9 cellular contexts compared by ENCODE assay signal in the genomic region with DNA sequence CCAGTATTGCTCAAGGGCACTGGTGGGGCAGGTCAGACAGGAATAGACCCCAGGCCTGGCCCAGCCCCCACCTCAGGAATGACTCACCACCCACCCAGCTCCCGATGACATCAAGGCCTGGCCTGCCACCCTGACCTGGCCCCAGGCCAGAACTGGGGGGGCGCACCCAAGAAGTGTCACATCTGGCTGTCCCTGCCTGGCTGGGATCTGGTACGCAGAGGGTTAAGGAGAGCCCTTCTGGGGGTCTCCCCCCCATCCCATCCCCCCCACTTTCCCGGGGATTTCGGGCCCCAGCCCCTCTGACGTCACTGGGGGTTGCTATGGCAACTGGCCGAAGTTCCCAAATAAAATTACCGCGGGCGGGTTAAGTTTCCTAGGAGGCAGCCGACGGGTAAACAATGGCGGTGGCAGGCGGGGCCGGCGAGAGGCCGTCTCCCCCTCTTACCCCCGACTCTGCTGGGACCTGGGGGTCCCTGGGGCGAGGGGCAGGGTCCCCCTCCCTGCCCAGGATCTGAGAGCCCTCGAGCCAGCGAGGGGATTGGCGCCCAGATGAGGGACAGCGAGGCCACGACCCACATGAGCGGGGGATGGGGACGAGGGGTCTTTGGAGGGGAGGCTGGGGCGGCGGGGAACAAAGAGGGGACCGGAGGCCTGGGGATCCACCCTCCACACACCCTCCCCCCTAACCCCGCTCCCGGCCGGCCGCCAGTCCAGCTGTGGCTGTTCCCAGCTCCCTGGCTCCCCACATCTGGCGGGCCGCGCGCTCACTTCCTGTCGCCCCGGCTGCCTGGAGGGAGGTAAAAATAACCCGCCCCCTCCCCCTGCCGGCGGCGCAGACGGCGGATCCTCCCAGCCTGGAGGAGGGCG. TPM values are rescaled to one million over a fixed set of nuclear protein-coding genes. Genes with fewer than 3 reads are reported as not detected.
DNase-seq lines count a peak whose midpoint lies in the region; ATAC-seq and TF ChIP-seq lines count a peak whose summit lies in the region.
"Had no signal": no experiment of that assay in that cellular context is flagged by ENCODE, and none has a peak within 500 bp of the region (broad histone marks: within the 10 kb centered on the region; RNA-seq: fewer than 3 reads in every experiment).

No MANE protein-coding gene starts in this region.

- H3K36me3 ChIP-seq in SJCRH30 (no peaks in the 10 kb centered on the region), gastroesophageal sphincter (no peaks in the 10 kb centered on the region)

- TF ChIP-seq EP300 in gastroesophageal sphincter (IDR thresholded peaks at IDR 0.05) = peak; percentile 0

- peak in 3 of 4 experiments; percentile 53 to 59 (median 58) for TF ChIP-seq CTCF in gastroesophageal sphincter (IDR thresholded peaks at IDR 0.05)

- H3K27me3 ChIP-seq in SJCRH30 (no peaks in the 10 kb centered on the region), gastroesophageal sphincter (no peaks in the 10 kb centered on the region)

- 0% methylated on average over 3 of the region's 46 CpGs; no CpG with 5 or more reads in 1 of the 2 donors for WGBS in gastroesophageal sphincter (ENCODE audit: low coverage in 1 of 2), 2 donors

- H3K27ac ChIP-seq in SJCRH30 = peak overlapping the region; percentile 100
- H3K27ac ChIP-seq in gastroesophageal sphincter = peak overlapping the region; percentile 97 to 100 (median 100)

- H3K4me1 ChIP-seq in SJCRH30 (peaks cover 51% of the 10 kb centered on the region), gastroesophageal sphincter (peaks cover 0 to 87% (median 43%) of the 10 kb centered on the region in 3 donors)

- peak; percentile 93 for TF ChIP-seq POLR2A in gastroesophageal sphincter (IDR thresholded peaks at IDR 0.05)

- no peaks in the 10 kb centered on the region for H3K9me3 ChIP-seq in SJCRH30 (replicated peaks)
- no peaks in the 10 kb centered on the region for H3K9me3 ChIP-seq in gastroesophageal sphincter

- ATAC-seq in GM21723 (IDR thresholded peaks at IDR 0.05; ENCODE audit: unreplicated experiment) (peak; percentile 31), gastroesophageal sphincter (peak; percentile 70)

- peak; percentile 27 for DNase-seq in DMS114 treated with DMSO at 0.1 percent for 48 hours (lab: John Stamatoyannopoulos, UW; ENCODE audit: unreplicated experiment)
- peak; percentile 89 for DNase-seq in LHCN-M2 (ENCODE audit: low read depth)
- DNase-seq in SJCRH30 = peak; percentile 100
- peak; percentile 87 for DNase-seq in activated naive CD4-positive, alpha-beta T cell treated with Interleukin-2 at 50 U/mL for 16 hours
- peak; percentile 62 for DNase-seq in occipital lobe (lab: John Stamatoyannopoulos, UW)
- peak; percentile 67 for DNase-seq in superior temporal gyrus (ENCODE audit: extremely low spot score)

- H3K4me3 ChIP-seq in SJCRH30 (peak overlapping the region; percentile 57), gastroesophageal sphincter (peak overlapping the region; percentile 40 to 62)

RNA-seq across cellular contexts. Expression of gene NANOS3, which starts 29.7 kb away (rescaled TPM):
- total RNA-seq in LHCN-M2 (2014; rRNA removed) (not detected in 2 replicates), gastroesophageal sphincter (1 to 10 TPM in 2 of 4 donors, not detected in 2; 1.1 to 5.0 TPM), occipital lobe (5.6 TPM)
- polyA plus RNA-seq in LHCN-M2 (2012) = 1.3 TPM
- total RNA-seq in SJCRH30 (2014; rRNA removed; shearing (Covaris generic)) = 1.3 and 2.3 TPM in 2 replicates
- total RNA-seq: pulmonary artery endothelial cell had no signal

RNA-seq across cellular contexts. Expression of gene ZSWIM4, which starts 52.0 kb away (rescaled TPM):
- total RNA-seq in LHCN-M2 (2014; rRNA removed) = 1.8 and 2.7 TPM in 2 replicates
- 1.7 TPM for polyA plus RNA-seq in LHCN-M2 (2012)
- total RNA-seq in SJCRH30 (2014; rRNA removed; shearing (Covaris generic)) = 16.8 and 18.3 TPM in 2 replicates
- 1 to 10 TPM; 3.9 to 9.2 (median 4.2) TPM for total RNA-seq in gastroesophageal sphincter
- total RNA-seq in occipital lobe = 11.1 TPM

RNA-seq across cellular contexts. Expression of gene BRME1, which starts 58.7 kb away (rescaled TPM):
- 1.1 and 1.7 TPM in 2 replicates for total RNA-seq in LHCN-M2 (2014; rRNA removed)
- 0.73 TPM for polyA plus RNA-seq in LHCN-M2 (2012)
- total RNA-seq in SJCRH30 (2014; rRNA removed; shearing (Covaris generic)) = 10.0 and 11.7 TPM in 2 replicates
- total RNA-seq in gastroesophageal sphincter = 1 to 10 TPM in 3 of 4 donors, not detected in 1; 1.9 to 2.4 (median 2.2) TPM
- total RNA-seq in occipital lobe = 11.1 TPM

RNA-seq across cellular contexts. Expression of gene CC2D1A, which starts 58.7 kb away (rescaled TPM):
- total RNA-seq in LHCN-M2 (2014; rRNA removed) (19.2 and 21.0 TPM in 2 replicates), gastroesophageal sphincter (10 to 100 TPM; 15.6 to 36.8 (median 22.4) TPM), occipital lobe (8.9 TPM)
- polyA plus RNA-seq in LHCN-M2 (2012) = 12.6 TPM
- total RNA-seq in SJCRH30 (2014; rRNA removed; shearing (Covaris generic)) = 10.8 and 15.3 TPM in 2 replicates

Comparison
In these comparisons a context has a peak if more than half of its experiments do, and no peak if none do; other contexts are left out.
1. Peak in every context shown above with its lines: DNase-seq, ATAC-seq, H3K4me3 ChIP-seq and H3K27ac ChIP-seq.
2. DNase-seq: peak in every context shown above with its lines; median percentile 100 in SJCRH30; 89 in LHCN-M2; 87 in activated naive CD4-positive, alpha-beta T cell treated with Interleukin-2 at 50 U/mL for 16 hours; 67 in superior temporal gyrus; 62 in occipital lobe; 27 in DMS114 treated with DMSO at 0.1 percent for 48 hours.